Comparison of ENCODE assay signal across 9 cellular contexts in genomic region chr21:35222541-35222941, GRCh38.
DNase-seq lines count a peak whose midpoint lies in the region; ATAC-seq and TF ChIP-seq lines count a peak whose summit lies in the region.
"Had no signal": no experiment of that assay in that cellular context is flagged by ENCODE, and none has a peak within 500 bp of the region (broad histone marks: within the 10 kb centered on the region; RNA-seq: fewer than 3 reads in every experiment).

No MANE protein-coding gene starts in this region.

- H3K36me3 ChIP-seq in brain microvascular endothelial cell (replicated peaks): no peaks in the 10 kb centered on the region

- in situ Hi-C loops in brain microvascular endothelial cell (cut with HindIII; ENCODE audit: low pct_ligation_motif_present, low sequenced_read_pairs): no loop called here

- no peak for TF ChIP-seq CTCF in brain microvascular endothelial cell (IDR thresholded peaks at IDR 0.05; ENCODE audit: low read depth, low read length, missing control alignments)

- no peaks in the 10 kb centered on the region for H3K36me3 Mint-ChIP-seq in stimulated activated effector memory CD8-positive, alpha-beta T cell treated with anti-CD3 and anti-CD28 coated beads, Interleukin-12 subunit alpha, Interleukin-12 subunit beta, amount 100 ng/mL, for 72 hours
- H3K36me3 Mint-ChIP-seq: CD14-positive monocyte had no signal

- H3K4me3 ChIP-seq in brain microvascular endothelial cell (ENCODE audit: low read depth, low read length): no peak overlapping the region

- peak; percentile 11 for DNase-seq in activated gamma-delta T cell treated with anti-CD3 and anti-CD28 coated beads, Interleukin-2, amount 50 U/mL, for 16 hours (ENCODE audit: low read depth)
- no peak for DNase-seq in activated gamma-delta T cell (lab: John Stamatoyannopoulos, UW)
- DNase-seq in activated T-cell treated with anti-CD3 and anti-CD28 coated beads, Interleukin-2, amount 50 U/mL, for 48 hours: peak; percentile 57 to 70
- peak; percentile 28 to 65 for DNase-seq in stimulated activated effector memory CD8-positive, alpha-beta T cell treated with anti-CD3 and anti-CD28 coated beads, Interleukin-12 subunit alpha, Interleukin-12 subunit beta, amount 100 ng/mL, for 72 hours (ENCODE audit: low spot score in 2 of 2)
- no peak for DNase-seq in occipital lobe (lab: John Stamatoyannopoulos, UW)
- DNase-seq in brain microvascular endothelial cell: no peak
- no peak for DNase-seq in NCI-H1048 (lab: John Stamatoyannopoulos, UW)

- no peaks in the 10 kb centered on the region for H3K9me3 Mint-ChIP-seq in stimulated activated effector memory CD8-positive, alpha-beta T cell treated with anti-CD3 and anti-CD28 coated beads, Interleukin-12 subunit alpha, Interleukin-12 subunit beta, amount 100 ng/mL, for 72 hours

- peak overlapping the region; percentile 10 for H3K27ac Mint-ChIP-seq in stimulated activated effector memory CD8-positive, alpha-beta T cell treated with anti-CD3 and anti-CD28 coated beads, Interleukin-12 subunit alpha, Interleukin-12 subunit beta, amount 100 ng/mL, for 72 hours

- ATAC-seq in HG03378 (IDR thresholded peaks at IDR 0.05; ENCODE audit: unreplicated experiment): peak; percentile 47
- ATAC-seq in stimulated activated effector memory CD8-positive, alpha-beta T cell treated with anti-CD3 and anti-CD28 coated beads, Interleukin-12 subunit alpha, Interleukin-12 subunit beta, amount 100 ng/mL, for 72 hours: peak; percentile 88

- H3K4me1 Mint-ChIP-seq in stimulated activated effector memory CD8-positive, alpha-beta T cell treated with anti-CD3 and anti-CD28 coated beads, Interleukin-12 subunit alpha, Interleukin-12 subunit beta, amount 100 ng/mL, for 72 hours: peaks cover 49% of the 10 kb centered on the region

- no peak overlapping the region for H3K27ac ChIP-seq in brain microvascular endothelial cell

- no peaks in the 10 kb centered on the region for H3K27me3 ChIP-seq in brain microvascular endothelial cell (replicated peaks)

- peak overlapping the region; percentile 10 for H3K4me3 Mint-ChIP-seq in stimulated activated effector memory CD8-positive, alpha-beta T cell treated with anti-CD3 and anti-CD28 coated beads, Interleukin-12 subunit alpha, Interleukin-12 subunit beta, amount 100 ng/mL, for 72 hours
- H3K4me3 Mint-ChIP-seq: CD14-positive monocyte had no signal

Comparison
In these comparisons a context has a peak if more than half of its experiments do, and no peak if none do; other contexts are left out.
1. DNase-seq: peak in activated gamma-delta T cell treated with anti-CD3 and anti-CD28 coated beads, Interleukin-2, amount 50 U/mL, for 16 hours (single experiment), activated T-cell treated with anti-CD3 and anti-CD28 coated beads, Interleukin-2, amount 50 U/mL, for 48 hours (2 of 2) and stimulated activated effector memory CD8-positive, alpha-beta T cell treated with anti-CD3 and anti-CD28 coated beads, Interleukin-12 subunit alpha, Interleukin-12 subunit beta, amount 100 ng/mL, for 72 hours (2 of 2); none in activated gamma-delta T cell (single experiment), occipital lobe (single experiment), brain microvascular endothelial cell (single experiment) and NCI-H1048 (single experiment).